23 cellular contexts compared by ENCODE assay signal in genomic region chr14:101626331-101626730, GRCh38.
"Had no signal": no experiment of that assay in that cellular context is flagged by ENCODE, and none has a peak within 500 bp of the region (broad histone marks: within the 10 kb centered on the region; RNA-seq: fewer than 3 reads in every experiment).

No MANE protein-coding gene starts in this region.

- H3K9me3 ChIP-seq: colonic mucosa, esophagus muscularis mucosa, esophagus squamous epithelium, gastroesophageal sphincter, heart left ventricle, heart right ventricle had no signal

- H3K27ac ChIP-seq: colonic mucosa, coronary artery, dorsolateral prefrontal cortex, epithelial cell of prostate, esophagus muscularis mucosa, esophagus squamous epithelium, foreskin keratinocyte, gastroesophageal sphincter, heart left ventricle, heart right ventricle had no signal

- H3K36me3 ChIP-seq: colonic mucosa, esophagus muscularis mucosa, esophagus squamous epithelium, gastroesophageal sphincter, heart left ventricle, heart right ventricle had no signal

- ATAC-seq: effector memory CD8-positive, alpha-beta T cell; esophagus mucosa; foreskin keratinocyte; gastroesophageal sphincter; heart left ventricle; heart right ventricle had no signal

- H3K4me1 ChIP-seq: foreskin keratinocyte had no signal

- DNase-seq: colonic mucosa; cortex of kidney; dermis blood vessel endothelial cell; dorsolateral prefrontal cortex; effector CD4-positive, alpha-beta T cell; effector CD8-positive, alpha-beta T cell; effector memory CD4-positive, alpha-beta T cell; effector memory CD8-positive, alpha-beta T cell; endodermal cell; erythroblast; esophagus squamous epithelium; foreskin fibroblast; foreskin keratinocyte; foreskin melanocyte; glutamatergic neuron; head of caudate nucleus; heart left ventricle; heart right ventricle had no signal

- H3K4me3 ChIP-seq: colonic mucosa, coronary artery, dorsolateral prefrontal cortex, esophagus muscularis mucosa, esophagus squamous epithelium, gastroesophageal sphincter, heart left ventricle, heart right ventricle had no signal

- H3K27me3 ChIP-seq: colonic mucosa, dorsolateral prefrontal cortex, esophagus muscularis mucosa, gastroesophageal sphincter, heart left ventricle had no signal
